ENCODE assay signal across 11 cellular contexts in the genomic region with DNA sequence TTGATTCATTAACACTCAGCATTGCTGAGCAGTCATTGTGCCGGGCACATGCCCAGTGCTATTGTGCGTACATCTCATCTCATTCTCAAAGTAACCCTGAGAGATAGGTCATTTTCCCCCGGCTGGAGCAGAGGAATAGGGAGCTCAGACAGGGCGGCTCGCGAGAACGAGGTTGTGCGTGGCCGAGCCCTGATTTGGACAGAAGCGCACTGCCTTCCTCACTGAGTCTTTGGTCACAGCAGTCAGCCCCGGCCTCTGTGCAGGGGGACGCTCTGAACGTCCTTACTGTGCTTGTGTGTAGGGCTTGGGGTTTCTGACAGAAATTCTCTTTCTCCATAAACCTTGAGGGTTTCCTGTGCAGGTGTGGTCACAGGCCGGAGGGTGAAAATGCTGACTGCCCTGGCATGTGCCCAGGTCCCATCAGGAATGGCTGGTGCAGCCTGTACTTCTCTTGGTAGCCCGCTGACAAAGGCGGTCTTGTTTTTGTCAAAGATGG. TPM values are rescaled to one million over a fixed set of nuclear protein-coding genes. Genes with fewer than 3 reads are reported as not detected.
A peak's percentile ranks its signal among the peaks of the same experiment; 100 is the strongest.
DNase-seq lines count a peak whose midpoint lies in the region; ATAC-seq and TF ChIP-seq lines count a peak whose summit lies in the region.
"Had no signal": no experiment of that assay in that cellular context is flagged by ENCODE, and none has a peak within 500 bp of the region (broad histone marks: within the 10 kb centered on the region; RNA-seq: fewer than 3 reads in every experiment).

No MANE protein-coding gene starts in this region.

- no peak for TF ChIP-seq CTCF in HFFc6 (IDR thresholded peaks at IDR 0.05)

- intact Hi-C loops in naive thymus-derived CD4-positive, alpha-beta T cell (cut with micrococcal nuclease): no loop called here

- H3K27ac ChIP-seq in CD4-positive, CD25-positive, alpha-beta regulatory T cell (ENCODE audit: insufficient read depth, low read length, poor library complexity, severe bottlenecking): peak overlapping the region; percentile 23
- H3K27ac ChIP-seq in naive thymus-derived CD4-positive, alpha-beta T cell (ENCODE audit: low read depth, low read length): peak overlapping the region; percentile 51

- no peaks in the 10 kb centered on the region for H3K9me3 ChIP-seq in CD4-positive, CD25-positive, alpha-beta regulatory T cell (ENCODE audit: control insufficient read depth in 2 of 2, low read length in 2 of 2)
- no peaks in the 10 kb centered on the region for H3K9me3 ChIP-seq in naive thymus-derived CD4-positive, alpha-beta T cell (ENCODE audit: control insufficient read depth in 2 of 3, low read length in 3 of 3)
- H3K9me3 ChIP-seq: neutrophil had no signal

- H3K27me3 ChIP-seq in CD4-positive, CD25-positive, alpha-beta regulatory T cell (ENCODE audit: control insufficient read depth, insufficient read depth, low read length): no peaks in the 10 kb centered on the region
- no peaks in the 10 kb centered on the region for H3K27me3 ChIP-seq in naive thymus-derived CD4-positive, alpha-beta T cell (ENCODE audit: control insufficient read depth in 2 of 2, insufficient read depth in 2 of 2, low read length in 2 of 2)
- H3K27me3 ChIP-seq: neutrophil had no signal

- H3K4me1 Mint-ChIP-seq in CD4-positive, CD25-positive, alpha-beta regulatory T cell: peaks cover 16 to 45% (median 34%) of the 10 kb centered on the region in 4 donors
- peaks cover 13% of the 10 kb centered on the region for H3K4me1 Mint-ChIP-seq in HFFc6 (ENCODE audit: low read depth)
- H3K4me1 Mint-ChIP-seq in central memory CD8-positive, alpha-beta T cell: peaks cover 44% of the 10 kb centered on the region
- H3K4me1 Mint-ChIP-seq in naive thymus-derived CD4-positive, alpha-beta T cell: peaks cover 27 to 46% (median 40%) of the 10 kb centered on the region in 7 donors

- H3K27ac Mint-ChIP-seq in CD4-positive, CD25-positive, alpha-beta regulatory T cell: peak overlapping the region in 2 of 3 donors; percentile 65 to 84
- peak overlapping the region; percentile 41 for H3K27ac Mint-ChIP-seq in HFFc6
- peak overlapping the region; percentile 83 for H3K27ac Mint-ChIP-seq in central memory CD8-positive, alpha-beta T cell (ENCODE audit: low read depth)
- H3K27ac Mint-ChIP-seq in naive thymus-derived CD4-positive, alpha-beta T cell: peak overlapping the region; percentile 40 to 93 (median 82)

- CTCF ChIA-PET in naive thymus-derived CD4-positive, alpha-beta T cell (lab: Charles Lee): no interaction called here

- H3K27me3 Mint-ChIP-seq in CD4-positive, CD25-positive, alpha-beta regulatory T cell: no peaks in the 10 kb centered on the region
- no peaks in the 10 kb centered on the region; the same call in 1 of the 2 replicates for H3K27me3 Mint-ChIP-seq in HFFc6 (ENCODE audit: insufficient read depth)
- no peaks in the 10 kb centered on the region for H3K27me3 Mint-ChIP-seq in central memory CD8-positive, alpha-beta T cell
- no peaks in the 10 kb centered on the region for H3K27me3 Mint-ChIP-seq in naive thymus-derived CD4-positive, alpha-beta T cell

- no peak overlapping the region for H3K4me3 ChIP-seq in CD4-positive, CD25-positive, alpha-beta regulatory T cell (ENCODE audit: low read depth, low read length)
- no peak overlapping the region for H3K4me3 ChIP-seq in naive thymus-derived CD4-positive, alpha-beta T cell (ENCODE audit: low read length)

- ATAC-seq in CD4-positive, CD25-positive, alpha-beta regulatory T cell (ENCODE audit: low read depth in 2 of 2): no peak
- ATAC-seq in central memory CD8-positive, alpha-beta T cell (replicated peaks; ENCODE audit: extremely low read depth, poor library complexity, severe bottlenecking): no peak
- ATAC-seq in naive thymus-derived CD4-positive, alpha-beta T cell: no peak
- no peak for ATAC-seq in GM18873 (IDR thresholded peaks at IDR 0.05; ENCODE audit: low FRiP score, unreplicated experiment)
- ATAC-seq in HG03565 (IDR thresholded peaks at IDR 0.05; ENCODE audit: unreplicated experiment): no peak

- DNase-seq in CD4-positive, CD25-positive, alpha-beta regulatory T cell: no peak
- DNase-seq in HFFc6: no peak
- no peak for DNase-seq in central memory CD8-positive, alpha-beta T cell (ENCODE audit: low spot score in 2 of 2)
- no peak for DNase-seq in naive thymus-derived CD4-positive, alpha-beta T cell
- DNase-seq in T-helper 9 cell: no peak
- no peak for DNase-seq in epidermal melanocyte (ENCODE audit: insufficient read length, low spot score)
- DNase-seq: DMS 273 treated with DMSO at 0.1 percent for 48 hours, NCI-H1436 treated with DMSO at 0.1 percent for 48 hours had no signal

- peaks cover 0 to 5% (median 0%) of the 10 kb centered on the region in 7 donors for H3K9me3 Mint-ChIP-seq in CD4-positive, CD25-positive, alpha-beta regulatory T cell
- peaks cover 12% of the 10 kb centered on the region for H3K9me3 Mint-ChIP-seq in HFFc6
- H3K9me3 Mint-ChIP-seq in central memory CD8-positive, alpha-beta T cell: no peaks in the 10 kb centered on the region
- H3K9me3 Mint-ChIP-seq in naive thymus-derived CD4-positive, alpha-beta T cell: peaks cover 0 to 13% (median 0%) of the 10 kb centered on the region in 11 donors

- POLR2A ChIA-PET in naive thymus-derived CD4-positive, alpha-beta T cell (lab: Charles Lee): interaction anchor here (0.7 to 2.2 kb wide), 3 partner anchors 11 to 442 kb away, joined by 3 to 6 read pairs (median 3); no protein-coding TSS in a partner anchor

- peak overlapping the region in 2 of 4 donors; percentile 47 to 61 for H3K4me3 Mint-ChIP-seq in CD4-positive, CD25-positive, alpha-beta regulatory T cell
- H3K4me3 Mint-ChIP-seq in HFFc6: no peak overlapping the region
- H3K4me3 Mint-ChIP-seq in central memory CD8-positive, alpha-beta T cell: peak overlapping the region; percentile 68
- peak overlapping the region in 5 of 10 donors; percentile 13 to 68 (median 51) for H3K4me3 Mint-ChIP-seq in naive thymus-derived CD4-positive, alpha-beta T cell

- H3K4me1 ChIP-seq in CD4-positive, CD25-positive, alpha-beta regulatory T cell (ENCODE audit: control insufficient read depth, insufficient read depth, low read length, poor library complexity, severe bottlenecking): peaks cover 18% of the 10 kb centered on the region
- peaks cover 14 to 19% of the 10 kb centered on the region in 2 donors for H3K4me1 ChIP-seq in naive thymus-derived CD4-positive, alpha-beta T cell (ENCODE audit: control insufficient read depth in 2 of 2, insufficient read depth in 2 of 2, low read length in 2 of 2)

- peaks cover 54% of the 10 kb centered on the region for H3K36me3 Mint-ChIP-seq in CD4-positive, CD25-positive, alpha-beta regulatory T cell
- peaks cover 43% of the 10 kb centered on the region for H3K36me3 Mint-ChIP-seq in HFFc6 (ENCODE audit: low read depth)
- H3K36me3 Mint-ChIP-seq in central memory CD8-positive, alpha-beta T cell (ENCODE audit: insufficient read depth): peaks cover 30% of the 10 kb centered on the region
- H3K36me3 Mint-ChIP-seq in naive thymus-derived CD4-positive, alpha-beta T cell: peaks cover 12 to 62% (median 28%) of the 10 kb centered on the region in 5 donors

- peaks cover 54% of the 10 kb centered on the region for H3K36me3 ChIP-seq in CD4-positive, CD25-positive, alpha-beta regulatory T cell (ENCODE audit: control insufficient read depth, insufficient read depth, low read length)
- H3K36me3 ChIP-seq in naive thymus-derived CD4-positive, alpha-beta T cell (ENCODE audit: control insufficient read depth in 2 of 3, insufficient read depth in 3 of 3, low read length in 3 of 3): peaks cover 0 to 58% (median 23%) of the 10 kb centered on the region in 3 experiments

RNA-seq across cellular contexts. Expression of a gene that starts 39.5 kb away (rescaled TPM):
- total RNA-seq in CD4-positive, CD25-positive, alpha-beta regulatory T cell: 25.8 TPM
- 10 to 100 TPM in 2 of 4 donors, 1 to 10 TPM in 2; 7.6 to 15.0 (median 9.7) TPM for polyA plus RNA-seq in CD4-positive, CD25-positive, alpha-beta regulatory T cell
- total RNA-seq in HFFc6 (2021; fragmentation: NEBNext Ultra II Directional; extraction: Animal tissue kit (Norgen Biotek cat#: 25700)): 10 to 100 TPM; 34.8 to 39.4 (median 37.0) TPM
- total RNA-seq in naive thymus-derived CD4-positive, alpha-beta T cell: 10 to 100 TPM; 23.1 to 59.8 (median 43.9) TPM
- 10 to 100 TPM; 12.6 to 33.7 TPM for polyA plus RNA-seq in naive thymus-derived CD4-positive, alpha-beta T cell

RNA-seq across cellular contexts. Expression of a gene that starts 39.6 kb away (rescaled TPM):
- total RNA-seq in CD4-positive, CD25-positive, alpha-beta regulatory T cell: 2.8 TPM
- polyA plus RNA-seq in CD4-positive, CD25-positive, alpha-beta regulatory T cell: 1 to 10 TPM in 2 of 4 donors, under 1 TPM in 2; 0.64 to 1.3 (median 1.0) TPM
- total RNA-seq in HFFc6 (2021; fragmentation: NEBNext Ultra II Directional; extraction: Animal tissue kit (Norgen Biotek cat#: 25700)): 1 to 10 TPM; 5.1 to 8.1 (median 6.7) TPM
- 1 to 10 TPM; 1.7 to 4.0 (median 2.8) TPM for total RNA-seq in naive thymus-derived CD4-positive, alpha-beta T cell
- polyA plus RNA-seq in naive thymus-derived CD4-positive, alpha-beta T cell: 1 to 10 TPM; 1.7 to 2.1 TPM
